Comparison of ENCODE assay signal across 9 cellular contexts in genomic region chr1:22889213-22889827, GRCh38.
DNase-seq lines count a peak whose midpoint lies in the region; ATAC-seq, FAIRE-seq and TF ChIP-seq lines count a peak whose summit lies in the region.
"Had no signal": no experiment of that assay in that cellular context is flagged by ENCODE, and none has a peak within 500 bp of the region (broad histone marks: within the 10 kb centered on the region; RNA-seq: fewer than 3 reads in every experiment).

No MANE protein-coding gene starts in this region.

- peak; percentile 16 for ATAC-seq in aorta (ENCODE audit: low FRiP score)
- ATAC-seq in stimulated activated effector memory CD8-positive, alpha-beta T cell treated with anti-CD3 and anti-CD28 coated beads, Interleukin-12 subunit alpha, Interleukin-12 subunit beta, amount 100 ng/mL, for 72 hours: no peak
- no peak for ATAC-seq in GM19467 (IDR thresholded peaks at IDR 0.05; ENCODE audit: unreplicated experiment)

- WGBS in aorta, 2 donors: 59 to 73% methylated on average over 3 of the region's 3 CpGs

- no peaks in the 10 kb centered on the region for H3K4me1 ChIP-seq in Loucy (ENCODE audit: insufficient read depth, low read length, poor library complexity, severe bottlenecking)
- no peaks in the 10 kb centered on the region for H3K4me1 ChIP-seq in kidney (ENCODE audit: control insufficient read depth in 1 of 2, insufficient read depth in 1 of 2, low read depth in 1 of 2, low read length in 2 of 2)
- no peaks in the 10 kb centered on the region for H3K4me1 ChIP-seq in aorta (ENCODE audit: control insufficient read depth in 1 of 2, insufficient read depth in 2 of 2, low read length in 2 of 2)

- H3K9me3 Mint-ChIP-seq in stimulated activated effector memory CD8-positive, alpha-beta T cell treated with anti-CD3 and anti-CD28 coated beads, Interleukin-12 subunit alpha, Interleukin-12 subunit beta, amount 100 ng/mL, for 72 hours: no peaks in the 10 kb centered on the region

- H3K4me2 ChIP-seq in Loucy (ENCODE audit: low read depth, low read length, poor library complexity, severe bottlenecking): no peak overlapping the region

- no peak overlapping the region for H2AFZ ChIP-seq in Loucy (ENCODE audit: low read length)

- intact Hi-C loops in kidney (cut with DNase I) (loop anchor here (10.0 kb wide), 1 partner anchor 185 kb away; no protein-coding TSS in a partner anchor), aorta (cut with DNase I) (loop anchor here (2.0 to 5.0 kb wide), 2 partner anchors 185 to 187 kb away; no protein-coding TSS in a partner anchor)

- peak; percentile 90 for TF ChIP-seq CTCF in Loucy (conservative IDR thresholded peaks at IDR 0.05; ENCODE audit: low read length)
- peak; percentile 90 for TF ChIP-seq CTCF in astrocyte of the spinal cord (IDR thresholded peaks at IDR 0.05; ENCODE audit: low read depth, low read length)
- TF ChIP-seq CTCF in kidney (IDR thresholded peaks at IDR 0.05; ENCODE audit: borderline replicate concordance, extremely low read depth, insufficient read depth): peak; percentile 82

- no peak overlapping the region for H3K27ac Mint-ChIP-seq in stimulated activated effector memory CD8-positive, alpha-beta T cell treated with anti-CD3 and anti-CD28 coated beads, Interleukin-12 subunit alpha, Interleukin-12 subunit beta, amount 100 ng/mL, for 72 hours

- H3F3A ChIP-seq in Loucy (ENCODE audit: low read depth): no peaks in the 10 kb centered on the region

- H3K79me2 ChIP-seq in Loucy (ENCODE audit: insufficient read depth, low read length): no peaks in the 10 kb centered on the region

- H3K4me3 ChIP-seq in Loucy (ENCODE audit: low read length, poor library complexity, severe bottlenecking) (no peak overlapping the region), astrocyte of the spinal cord (ENCODE audit: low read depth, low read length) (no peak overlapping the region), kidney (ENCODE audit: low read length in 2 of 2) (no peak overlapping the region), aorta (ENCODE audit: low read length in 2 of 2) (no peak overlapping the region)
- H3K4me3 ChIP-seq: skin epidermis had no signal

- H3K36me3 Mint-ChIP-seq in stimulated activated effector memory CD8-positive, alpha-beta T cell treated with anti-CD3 and anti-CD28 coated beads, Interleukin-12 subunit alpha, Interleukin-12 subunit beta, amount 100 ng/mL, for 72 hours: peaks cover 5% of the 10 kb centered on the region

- in situ Hi-C loops in astrocyte of the spinal cord (cut with HindIII; ENCODE audit: low sequenced_read_pairs): loop anchor here (25.0 kb wide), 1 partner anchor 177 kb away; the partner anchor contains the start of gene EPHB2

- peaks cover 19% of the 10 kb centered on the region for H3K4me1 Mint-ChIP-seq in stimulated activated effector memory CD8-positive, alpha-beta T cell treated with anti-CD3 and anti-CD28 coated beads, Interleukin-12 subunit alpha, Interleukin-12 subunit beta, amount 100 ng/mL, for 72 hours

- H3K9me2 ChIP-seq in Loucy (replicated peaks; ENCODE audit: low read depth, low read length): no peaks in the 10 kb centered on the region

- H3K36me3 ChIP-seq in Loucy (ENCODE audit: insufficient read depth, low read length): no peaks in the 10 kb centered on the region
- H3K36me3 ChIP-seq in kidney (ENCODE audit: control insufficient read depth in 1 of 2, insufficient read depth in 2 of 2, low read length in 2 of 2): no peaks in the 10 kb centered on the region
- no peaks in the 10 kb centered on the region for H3K36me3 ChIP-seq in aorta (ENCODE audit: control insufficient read depth in 1 of 2, insufficient read depth in 2 of 2, low read length in 1 of 2)

- no peaks in the 10 kb centered on the region for H4K20me1 ChIP-seq in Loucy (ENCODE audit: insufficient read depth, low read length, poor library complexity, severe bottlenecking)

- no peak overlapping the region for H3K27ac ChIP-seq in kidney (ENCODE audit: low read depth in 2 of 2, low read length in 2 of 2)
- no peak overlapping the region for H3K27ac ChIP-seq in aorta (ENCODE audit: low read depth in 1 of 2, low read length in 2 of 2)

- no peak overlapping the region for H3K9ac ChIP-seq in Loucy (ENCODE audit: low read depth, low read length, poor library complexity, severe bottlenecking)
- H3K9ac ChIP-seq in kidney (ENCODE audit: low read length in 2 of 2): no peak overlapping the region

- H3K27me3 ChIP-seq in Loucy (ENCODE audit: insufficient read depth, low read length, poor library complexity, severe bottlenecking) (no peaks in the 10 kb centered on the region), aorta (ENCODE audit: control insufficient read depth in 1 of 2, insufficient read depth in 2 of 2, low read length in 1 of 2) (no peaks in the 10 kb centered on the region)

- H3K9me3 ChIP-seq in Loucy (ENCODE audit: insufficient read depth, low read depth, low read length): no peaks in the 10 kb centered on the region
- no peaks in the 10 kb centered on the region for H3K9me3 ChIP-seq in kidney (ENCODE audit: control insufficient read depth in 1 of 2, low read length in 2 of 2)
- no peaks in the 10 kb centered on the region for H3K9me3 ChIP-seq in aorta (ENCODE audit: control insufficient read depth, low read length)

- H3K4me3 Mint-ChIP-seq in stimulated activated effector memory CD8-positive, alpha-beta T cell treated with anti-CD3 and anti-CD28 coated beads, Interleukin-12 subunit alpha, Interleukin-12 subunit beta, amount 100 ng/mL, for 72 hours: no peak overlapping the region

- DNase-seq in NCI-H2196 (lab: John Stamatoyannopoulos, UW; ENCODE audit: unreplicated experiment): peak; percentile 43
- DNase-seq in NCI-H2196 treated with DMSO at 0.1 percent for 48 hours (lab: John Stamatoyannopoulos, UW; ENCODE audit: unreplicated experiment): no peak
- DNase-seq in astrocyte of the spinal cord (ENCODE audit: low read depth, low spot score): peak; percentile 57
- no peak for DNase-seq in kidney
- no peak for DNase-seq in aorta
- DNase-seq in stimulated activated effector memory CD8-positive, alpha-beta T cell treated with anti-CD3 and anti-CD28 coated beads, Interleukin-12 subunit alpha, Interleukin-12 subunit beta, amount 100 ng/mL, for 72 hours (ENCODE audit: low spot score in 2 of 2): no peak

- FAIRE-seq in kidney (lab: Jason Lieb, UNC): no peak

Comparison
In these comparisons a context has a peak if more than half of its experiments do, and no peak if none do; other contexts are left out.
1. DNase-seq: peak in NCI-H2196 (single experiment) and astrocyte of the spinal cord (single experiment); none in NCI-H2196 treated with DMSO at 0.1 percent for 48 hours (single experiment), kidney (single experiment), aorta (0 of 2) and stimulated activated effector memory CD8-positive, alpha-beta T cell treated with anti-CD3 and anti-CD28 coated beads, Interleukin-12 subunit alpha, Interleukin-12 subunit beta, amount 100 ng/mL, for 72 hours (0 of 2).
2. Peak in every context shown above with its lines, with median percentiles within 50 percentile points of each other: CTCF ChIP-seq.